ENCODE assay signal across 20 cellular contexts in genomic region chr12:67659296-67659695, GRCh38. TPM values are rescaled to one million over a fixed set of nuclear protein-coding genes. Genes with fewer than 3 reads are reported as not detected.
DNase-seq lines count a peak whose midpoint lies in the region; TF ChIP-seq lines count a peak whose summit lies in the region.
"Had no signal": no experiment of that assay in that cellular context is flagged by ENCODE, and none has a peak within 500 bp of the region (broad histone marks: within the 10 kb centered on the region; RNA-seq: fewer than 3 reads in every experiment).

No MANE protein-coding gene starts in this region.

- CTCF ChIA-PET in CD8-positive, alpha-beta memory T cell (lab: Charles Lee), result no interaction called here

- peaks cover 94% of the 10 kb centered on the region for H3K4me1 ChIP-seq in CD8-positive, alpha-beta memory T cell (ENCODE audit: insufficient read depth, low read length)
- H3K4me1 ChIP-seq in osteoblast (ENCODE audit: insufficient read depth, low read length), result peaks cover 27% of the 10 kb centered on the region
- peaks cover 13% of the 10 kb centered on the region for H3K4me1 ChIP-seq in neural progenitor cell

- POLR2A ChIA-PET in CD8-positive, alpha-beta memory T cell (lab: Charles Lee), result interaction anchor here (0.6 to 0.9 kb wide), 2 partner anchors 9 to 91 kb away, joined by 3 read pairs; no protein-coding TSS in a partner anchor

- H2AFZ ChIP-seq in osteoblast (ENCODE audit: low read length) (no peak overlapping the region), neural progenitor cell (replicated peaks) (no peak overlapping the region)

- H3K27me3 Mint-ChIP-seq in CD8-positive, alpha-beta memory T cell, result no peaks in the 10 kb centered on the region
- H3K27me3 Mint-ChIP-seq in neural progenitor cell (ENCODE audit: insufficient read depth, low read depth), result no peaks in the 10 kb centered on the region
- H3K27me3 Mint-ChIP-seq: activated B cell treated with CpG ODN at 0.5 μM for 24 hours had no signal

- H3K9me3 ChIP-seq in CD8-positive, alpha-beta memory T cell (ENCODE audit: low read length), result no peaks in the 10 kb centered on the region
- no peaks in the 10 kb centered on the region for H3K9me3 ChIP-seq in osteoblast (ENCODE audit: low read depth, low read length)
- no peaks in the 10 kb centered on the region for H3K9me3 ChIP-seq in neural progenitor cell (ENCODE audit: low read depth)
- H3K9me3 ChIP-seq: stomach, vagina had no signal

- TF ChIP-seq CTCF in coronary artery (IDR thresholded peaks at IDR 0.05) (no peak), osteoblast (IDR thresholded peaks at IDR 0.05; ENCODE audit: extremely low read depth, low read depth, low read length) (no peak), neural progenitor cell (IDR thresholded peaks at IDR 0.05) (no peak), brain microvascular endothelial cell (IDR thresholded peaks at IDR 0.05; ENCODE audit: low read depth, low read length, missing control alignments) (no peak)

- H3K36me3 Mint-ChIP-seq in CD8-positive, alpha-beta memory T cell, result peaks cover 18 to 96% (median 21%) of the 10 kb centered on the region in 3 donors
- H3K36me3 Mint-ChIP-seq in neural progenitor cell, result peaks cover 55% of the 10 kb centered on the region

- H4K20me1 ChIP-seq in osteoblast (ENCODE audit: insufficient read depth, low read length) (peaks cover 39% of the 10 kb centered on the region), neural progenitor cell (ENCODE audit: low read depth) (peaks cover 89% of the 10 kb centered on the region)

- H3K4me1 Mint-ChIP-seq in CD8-positive, alpha-beta memory T cell, result peaks cover 90 to 100% (median 100%) of the 10 kb centered on the region in 3 donors
- peaks cover 9% of the 10 kb centered on the region for H3K4me1 Mint-ChIP-seq in neural progenitor cell

- H3K9me3 Mint-ChIP-seq in CD8-positive, alpha-beta memory T cell, result no peaks in the 10 kb centered on the region
- no peaks in the 10 kb centered on the region for H3K9me3 Mint-ChIP-seq in neural progenitor cell
- H3K9me3 Mint-ChIP-seq: activated B cell treated with CpG ODN at 0.5 μM for 24 hours; activated T-cell treated with anti-CD3 and anti-CD28 coated beads, Interleukin-2, amount 50 U/mL, for 72 hours; H9 had no signal

- H3K4me2 ChIP-seq in osteoblast (ENCODE audit: insufficient read depth, low read length) (no peak overlapping the region), neural progenitor cell (no peak overlapping the region)

- H3F3A ChIP-seq in neural progenitor cell (ENCODE audit: low read depth), result peaks cover 3% of the 10 kb centered on the region

- H3K9ac ChIP-seq in neural progenitor cell, result no peak overlapping the region

- no peak for DNase-seq in CD8-positive, alpha-beta memory T cell
- peak; percentile 62 for DNase-seq in KBM-7
- no peak for DNase-seq in coronary artery (ENCODE audit: low spot score)
- DNase-seq in osteoblast (ENCODE audit: insufficient read length, low spot score, missing footprints), result no peak
- no peak for DNase-seq in NCI-H748 treated with DMSO at 0.1 percent for 48 hours (lab: John Stamatoyannopoulos, UW)
- no peak for DNase-seq in neural progenitor cell (ENCODE audit: low spot score)
- no peak for DNase-seq in brain microvascular endothelial cell
- DNase-seq: activated B cell treated with CpG ODN at 0.5 μM for 24 hours; activated CD8-positive, alpha-beta T cell treated with anti-CD3 and anti-CD28 coated beads, Interleukin-2, amount 10 ng/mL, durations not matched to agents 7 days and 5 days; activated T-cell treated with anti-CD3 and anti-CD28 coated beads, Interleukin-2, amount 50 U/mL, for 72 hours; H9; kidney glomerular epithelial cell; midbrain; NCI-H1694 treated with DMSO at 0.1 percent for 48 hours; NCI-H345; NK-92 treated with Interleukin-12 subunit alpha and Interleukin-12 subunit beta, amount 100 ng/mL, for 24 hours; occipital lobe; RPMI8226; stomach had no signal

- in situ Hi-C loops in KBM-7 (cut with MboI; ENCODE audit: low pct_unique_long_range_greater_than_20kb, low sequenced_read_pairs), result no loop called here
- in situ Hi-C loops in brain microvascular endothelial cell (cut with HindIII; ENCODE audit: low pct_ligation_motif_present, low sequenced_read_pairs), result no loop called here

- peaks cover 100% of the 10 kb centered on the region for H3K79me2 ChIP-seq in osteoblast (ENCODE audit: insufficient read depth, low read length)
- H3K79me2 ChIP-seq in neural progenitor cell (ENCODE audit: low read depth), result peaks cover 89% of the 10 kb centered on the region

- H3K4me3 Mint-ChIP-seq in CD8-positive, alpha-beta memory T cell, result peak overlapping the region in 5 of 7 donors; percentile 3 to 41 (median 32)
- H3K4me3 Mint-ChIP-seq in neural progenitor cell, result no peak overlapping the region
- H3K4me3 Mint-ChIP-seq: activated B cell treated with CpG ODN at 0.5 μM for 24 hours; activated CD8-positive, alpha-beta T cell treated with anti-CD3 and anti-CD28 coated beads, Interleukin-2, amount 10 ng/mL, durations not matched to agents 7 days and 5 days; activated T-cell treated with anti-CD3 and anti-CD28 coated beads, Interleukin-2, amount 50 U/mL, for 72 hours; H9 had no signal

- peaks cover 22% of the 10 kb centered on the region for H3K36me3 ChIP-seq in CD8-positive, alpha-beta memory T cell (ENCODE audit: insufficient read depth, low read length)
- H3K36me3 ChIP-seq in osteoblast (ENCODE audit: insufficient read depth, low read length) (peaks cover 30% of the 10 kb centered on the region), neural progenitor cell (no peaks in the 10 kb centered on the region), brain microvascular endothelial cell (replicated peaks) (peaks cover 22% of the 10 kb centered on the region)

- peak overlapping the region in 5 of 8 donors; percentile 36 to 61 (median 51) for H3K27ac Mint-ChIP-seq in CD8-positive, alpha-beta memory T cell
- no peak overlapping the region for H3K27ac Mint-ChIP-seq in neural progenitor cell
- H3K27ac Mint-ChIP-seq: activated B cell treated with CpG ODN at 0.5 μM for 24 hours; activated CD8-positive, alpha-beta T cell treated with anti-CD3 and anti-CD28 coated beads, Interleukin-2, amount 10 ng/mL, durations not matched to agents 7 days and 5 days; activated T-cell treated with anti-CD3 and anti-CD28 coated beads, Interleukin-2, amount 50 U/mL, for 72 hours had no signal

- no peak overlapping the region for H3K4me3 ChIP-seq in CD8-positive, alpha-beta memory T cell (ENCODE audit: low read length)
- H3K4me3 ChIP-seq in coronary artery (peak overlapping the region; percentile 4), osteoblast (ENCODE audit: insufficient read depth, low read length) (no peak overlapping the region), neural progenitor cell (no peak overlapping the region), brain microvascular endothelial cell (ENCODE audit: low read depth, low read length) (no peak overlapping the region)
- H3K4me3 ChIP-seq: stomach, vagina had no signal

- no peak overlapping the region for H3K27ac ChIP-seq in CD8-positive, alpha-beta memory T cell (ENCODE audit: low read depth, low read length)
- no peak overlapping the region for H3K27ac ChIP-seq in coronary artery
- peak overlapping the region; percentile 24 for H3K27ac ChIP-seq in osteoblast (ENCODE audit: low read depth, low read length)
- H3K27ac ChIP-seq in neural progenitor cell, result no peak overlapping the region
- no peak overlapping the region for H3K27ac ChIP-seq in brain microvascular endothelial cell
- H3K27ac ChIP-seq: vagina had no signal

- H3K27me3 ChIP-seq in CD8-positive, alpha-beta memory T cell (ENCODE audit: insufficient read depth, low read length, poor library complexity, severe bottlenecking), result no peaks in the 10 kb centered on the region
- no peaks in the 10 kb centered on the region for H3K27me3 ChIP-seq in osteoblast (ENCODE audit: insufficient read depth, low read length)
- no peaks in the 10 kb centered on the region for H3K27me3 ChIP-seq in neural progenitor cell
- no peaks in the 10 kb centered on the region for H3K27me3 ChIP-seq in brain microvascular endothelial cell (replicated peaks)
- H3K27me3 ChIP-seq: stomach, vagina had no signal

RNA-seq across cellular contexts. Expression of gene DYRK2, which starts 10.8 kb away (rescaled TPM):
- total RNA-seq in CD8-positive, alpha-beta memory T cell, result 10 to 100 TPM; 44.7 to 47.6 TPM
- 89.3 TPM for polyA plus RNA-seq in CD8-positive, alpha-beta memory T cell
- total RNA-seq in osteoblast (43.4 and 44.5 TPM in 2 replicates), neural progenitor cell (ENCODE audit: low replicate concordance) (29.6 and 34.2 TPM in 2 replicates)
